In genomic region chr6:30787954-30788353, GRCh38 we compare ENCODE assay signal across 10 cellular contexts. TPM values are rescaled to one million over a fixed set of nuclear protein-coding genes. Genes with fewer than 3 reads are reported as not detected.
DNase-seq lines count a peak whose midpoint lies in the region; ATAC-seq and TF ChIP-seq lines count a peak whose summit lies in the region.
"Had no signal": no experiment of that assay in that cellular context is flagged by ENCODE, and none has a peak within 500 bp of the region (broad histone marks: within the 10 kb centered on the region; RNA-seq: fewer than 3 reads in every experiment).

No MANE protein-coding gene starts in this region.

- no peak for TF ChIP-seq POLR2A in thyroid gland (IDR thresholded peaks at IDR 0.05)

- H3K27me3 ChIP-seq in thyroid gland, result no peaks in the 10 kb centered on the region

- no peaks in the 10 kb centered on the region for H3K36me3 ChIP-seq in thyroid gland

- intact Hi-C loops in left ventricle myocardium superior (cut with micrococcal nuclease) (no loop called here), thyroid gland (cut with DNase I) (no loop called here)

- peaks cover 0 to 17% of the 10 kb centered on the region in 2 donors for H3K4me1 ChIP-seq in thyroid gland

- H3K27ac ChIP-seq in thyroid gland, result no peak overlapping the region

- peak; percentile 66 for ATAC-seq in left ventricle myocardium superior

- no peak overlapping the region for H3K4me3 ChIP-seq in thyroid gland (replicated peaks in 1 of 3)

- 57 to 58% methylated on average over 5 of the region's 5 CpGs for WGBS in thyroid gland, 2 donors

- peak; percentile 58 to 67 for DNase-seq in activated T-cell treated with anti-CD3 and anti-CD28 coated beads, Interleukin-2, amount 50 U/mL, for 48 hours
- no peak for DNase-seq in activated T-cell treated with anti-CD3 and anti-CD28 coated beads, Interleukin-2, amount 50 U/mL, for 1 hour
- DNase-seq in SW480 (ENCODE audit: low spot score) (peak; percentile 80), left ventricle myocardium superior (no peak), stromal cell of bone marrow (ENCODE audit: low read depth) (peak; percentile 79), thyroid gland (no peak), cerebellum (ENCODE audit: low spot score) (no peak), NCI-H1417 treated with DMSO at 0.1 percent for 48 hours (lab: John Stamatoyannopoulos, UW) (no peak)
- DNase-seq: H7, NCI-H69 had no signal

- no peak for TF ChIP-seq CTCF in thyroid gland (IDR thresholded peaks at IDR 0.05)

- no peaks in the 10 kb centered on the region for H3K9me3 ChIP-seq in thyroid gland

RNA-seq across cellular contexts. Expression of gene IER3, which starts 43.6 kb away (rescaled TPM):
- total RNA-seq in left ventricle myocardium superior (12.7 TPM), thyroid gland (10 to 100 TPM in 2 of 4 donors, 1 to 10 TPM in 2; 9.3 to 19.1 (median 13.6) TPM), cerebellum (4.5 TPM)

RNA-seq across cellular contexts. Expression of gene FLOT1, which starts 45.5 kb away (rescaled TPM):
- total RNA-seq in left ventricle myocardium superior, result 238 TPM
- total RNA-seq in thyroid gland, result 100 to 1,000 TPM; 134 to 160 (median 144) TPM
- total RNA-seq in cerebellum, result 35.7 TPM

Comparison
In these comparisons a context has a peak if more than half of its experiments do, and no peak if none do; other contexts are left out.
1. DNase-seq: peak in activated T-cell treated with anti-CD3 and anti-CD28 coated beads, Interleukin-2, amount 50 U/mL, for 48 hours (2 of 2), SW480 (single experiment) and stromal cell of bone marrow (single experiment); none in activated T-cell treated with anti-CD3 and anti-CD28 coated beads, Interleukin-2, amount 50 U/mL, for 1 hour (single experiment), left ventricle myocardium superior (single experiment), thyroid gland (0 of 2), cerebellum (single experiment) and NCI-H1417 treated with DMSO at 0.1 percent for 48 hours (single experiment).